In the genomic region with DNA sequence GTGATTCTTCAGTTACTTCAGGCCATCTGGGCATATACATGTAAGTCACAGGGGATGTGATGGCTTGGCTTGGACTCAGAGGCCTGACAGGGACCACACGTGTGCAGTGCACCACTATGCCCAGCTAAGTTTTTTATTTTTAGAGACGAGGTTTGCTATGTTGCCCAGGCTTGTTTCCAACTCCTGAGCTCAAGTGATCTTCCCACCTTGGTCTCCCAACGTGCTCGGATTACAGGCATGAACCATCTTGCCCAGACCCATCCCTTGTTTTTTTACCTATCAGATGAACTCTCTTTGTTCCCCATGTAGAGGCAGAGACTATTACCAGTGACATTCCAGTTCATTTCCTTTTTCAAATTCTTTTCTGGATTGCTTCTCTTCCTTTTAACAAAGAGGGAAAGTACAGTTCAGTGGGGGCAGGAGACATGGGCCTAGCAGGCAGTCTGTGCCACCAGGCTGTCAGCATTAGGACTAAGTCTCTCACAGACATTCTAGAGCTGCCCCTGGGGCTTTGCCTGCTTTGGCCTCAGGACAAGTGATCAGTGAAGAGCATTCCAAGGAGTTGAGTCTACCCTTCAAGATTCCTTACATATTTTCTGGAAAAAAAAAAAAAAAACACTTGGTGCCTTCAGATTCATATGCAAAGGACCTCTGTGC, we compare ENCODE assay signal across 9 cellular contexts.
DNase-seq lines count a peak whose midpoint lies in the region; ATAC-seq lines count a peak whose summit lies in the region.
"Had no signal": no experiment of that assay in that cellular context is flagged by ENCODE, and none has a peak within 500 bp of the region (broad histone marks: within the 10 kb centered on the region; RNA-seq: fewer than 3 reads in every experiment).

No MANE protein-coding gene starts in this region.

- no peaks in the 10 kb centered on the region for H3K9me3 Mint-ChIP-seq in activated CD4-positive, alpha-beta T cell treated with anti-CD3 and anti-CD28 coated beads, Interleukin-2, amount 10 ng/mL, durations not matched to agents 24 days and 14 days

- H3K4me3 ChIP-seq in esophagus (ENCODE audit: low read depth in 1 of 2, low read length in 2 of 2), result no peak overlapping the region

- 44 to 46% methylated on average over 4 of the region's 4 CpGs for WGBS in esophagus, 2 donors

- H3K9me3 ChIP-seq in esophagus (ENCODE audit: control insufficient read depth in 2 of 2, insufficient read depth in 1 of 2, low read depth in 1 of 2, low read length in 1 of 2), result no peaks in the 10 kb centered on the region

- H3K36me3 ChIP-seq in esophagus (ENCODE audit: control insufficient read depth in 2 of 2, insufficient read depth in 2 of 2, low read length in 1 of 2), result no peaks in the 10 kb centered on the region

- peak; percentile 67 for ATAC-seq in sciatic nerve
- no peak for ATAC-seq in left lobe of liver
- no peak for ATAC-seq in HG03108 (IDR thresholded peaks at IDR 0.05; ENCODE audit: unreplicated experiment)
- ATAC-seq in HG03097 (IDR thresholded peaks at IDR 0.05; ENCODE audit: low FRiP score, unreplicated experiment), result no peak

- H3K36me3 Mint-ChIP-seq in activated CD4-positive, alpha-beta T cell treated with anti-CD3 and anti-CD28 coated beads, Interleukin-2, amount 10 ng/mL, durations not matched to agents 24 days and 14 days (ENCODE audit: low read depth), result no peaks in the 10 kb centered on the region

- H3K27me3 ChIP-seq in esophagus (ENCODE audit: control insufficient read depth in 1 of 2, insufficient read depth in 2 of 2, low read length in 2 of 2), result no peaks in the 10 kb centered on the region

- intact Hi-C loops in sciatic nerve (cut with DNase I), result no loop called here
- intact Hi-C loops in activated CD4-positive, alpha-beta T cell treated with anti-CD3 and anti-CD28 coated beads, Interleukin-2, amount 10 ng/mL, durations not matched to agents 24 days and 14 days (cut with micrococcal nuclease), result no loop called here

- no peaks in the 10 kb centered on the region for H3K4me1 ChIP-seq in esophagus (ENCODE audit: control insufficient read depth in 2 of 2, insufficient read depth in 2 of 2, low read length in 1 of 2)

- DNase-seq in GM04503 (ENCODE audit: low read depth) (peak; percentile 88), NCI-H69 (lab: John Stamatoyannopoulos, UW) (peak; percentile 72), sciatic nerve (ENCODE audit: low spot score) (no peak), left lobe of liver (ENCODE audit: low spot score) (no peak)
- no peak for DNase-seq in activated CD4-positive, alpha-beta T cell treated with anti-CD3 and anti-CD28 coated beads, Interleukin-2, amount 10 ng/mL, durations not matched to agents 24 days and 14 days

- H3K4me3 Mint-ChIP-seq in activated CD4-positive, alpha-beta T cell treated with anti-CD3 and anti-CD28 coated beads, Interleukin-2, amount 10 ng/mL, durations not matched to agents 24 days and 14 days, result no peak overlapping the region

- H3K27me3 Mint-ChIP-seq in activated CD4-positive, alpha-beta T cell treated with anti-CD3 and anti-CD28 coated beads, Interleukin-2, amount 10 ng/mL, durations not matched to agents 24 days and 14 days, result no peaks in the 10 kb centered on the region

- no peaks in the 10 kb centered on the region for H3K4me1 Mint-ChIP-seq in activated CD4-positive, alpha-beta T cell treated with anti-CD3 and anti-CD28 coated beads, Interleukin-2, amount 10 ng/mL, durations not matched to agents 24 days and 14 days

- H3K27ac Mint-ChIP-seq in activated CD4-positive, alpha-beta T cell treated with anti-CD3 and anti-CD28 coated beads, Interleukin-2, amount 10 ng/mL, durations not matched to agents 24 days and 14 days, result no peak overlapping the region

- H3K27ac ChIP-seq in esophagus (ENCODE audit: low read depth in 2 of 2, low read length in 1 of 2), result peak overlapping the region; percentile 64 to 79
- H3K27ac ChIP-seq: KMS-11 had no signal

Comparison
In these comparisons a context has a peak if more than half of its experiments do, and no peak if none do; other contexts are left out.
1. DNase-seq: peak in GM04503 (single experiment) and NCI-H69 (single experiment); none in sciatic nerve (single experiment), left lobe of liver (single experiment) and activated CD4-positive, alpha-beta T cell treated with anti-CD3 and anti-CD28 coated beads, Interleukin-2, amount 10 ng/mL, durations not matched to agents 24 days and 14 days (single experiment).